In the genomic region with DNA sequence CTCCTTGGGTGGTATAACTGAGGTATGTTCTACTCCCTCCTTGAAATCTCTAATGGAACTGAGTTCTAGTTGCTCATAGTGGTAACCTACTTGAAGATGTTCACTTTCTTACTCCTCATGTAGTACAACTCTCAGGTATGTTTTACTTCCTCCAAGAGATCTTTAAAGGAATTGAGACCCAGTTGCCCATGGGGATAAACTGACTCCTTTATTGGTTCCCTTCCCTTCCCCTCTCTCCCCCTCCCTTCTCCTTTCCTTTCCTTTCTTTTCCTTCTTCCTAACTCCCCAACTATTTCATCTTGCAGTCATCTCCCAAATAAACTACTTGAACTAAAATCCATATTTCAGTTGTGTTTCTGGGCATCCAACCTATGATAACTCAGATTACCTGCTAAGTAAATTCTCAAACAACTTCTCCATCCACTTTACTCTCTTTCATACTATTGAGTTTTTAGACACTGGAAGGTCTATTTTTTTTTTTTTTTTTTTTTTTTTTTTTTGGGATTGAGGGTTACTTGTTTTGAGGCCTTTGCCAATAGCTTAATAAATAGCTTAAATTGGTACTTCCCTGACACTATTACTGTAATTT, we compare ENCODE assay signal across 1 cellular context.
TF ChIP-seq lines count a peak whose summit lies in the region.

No MANE protein-coding gene starts in this region.

TF ChIP-seq in K562, 482 proteins besides CTCF, POLR2A, EP300 and RAD21:
- TF ChIP-seq PCBP1 (IDR thresholded peaks at IDR 0.05; ENCODE audit: low read depth, low read length, poor library complexity, severe bottlenecking) (peak; percentile 98), HNRNPK (IDR thresholded peaks at IDR 0.05; ENCODE audit: low read depth, low read length, poor library complexity, severe bottlenecking) (peak; percentile 96), PCBP2 (IDR thresholded peaks at IDR 0.05; ENCODE audit: low read depth, low read length, poor library complexity, severe bottlenecking) (peak; percentile 77)
- TF ChIP-seq, protein P1, sequence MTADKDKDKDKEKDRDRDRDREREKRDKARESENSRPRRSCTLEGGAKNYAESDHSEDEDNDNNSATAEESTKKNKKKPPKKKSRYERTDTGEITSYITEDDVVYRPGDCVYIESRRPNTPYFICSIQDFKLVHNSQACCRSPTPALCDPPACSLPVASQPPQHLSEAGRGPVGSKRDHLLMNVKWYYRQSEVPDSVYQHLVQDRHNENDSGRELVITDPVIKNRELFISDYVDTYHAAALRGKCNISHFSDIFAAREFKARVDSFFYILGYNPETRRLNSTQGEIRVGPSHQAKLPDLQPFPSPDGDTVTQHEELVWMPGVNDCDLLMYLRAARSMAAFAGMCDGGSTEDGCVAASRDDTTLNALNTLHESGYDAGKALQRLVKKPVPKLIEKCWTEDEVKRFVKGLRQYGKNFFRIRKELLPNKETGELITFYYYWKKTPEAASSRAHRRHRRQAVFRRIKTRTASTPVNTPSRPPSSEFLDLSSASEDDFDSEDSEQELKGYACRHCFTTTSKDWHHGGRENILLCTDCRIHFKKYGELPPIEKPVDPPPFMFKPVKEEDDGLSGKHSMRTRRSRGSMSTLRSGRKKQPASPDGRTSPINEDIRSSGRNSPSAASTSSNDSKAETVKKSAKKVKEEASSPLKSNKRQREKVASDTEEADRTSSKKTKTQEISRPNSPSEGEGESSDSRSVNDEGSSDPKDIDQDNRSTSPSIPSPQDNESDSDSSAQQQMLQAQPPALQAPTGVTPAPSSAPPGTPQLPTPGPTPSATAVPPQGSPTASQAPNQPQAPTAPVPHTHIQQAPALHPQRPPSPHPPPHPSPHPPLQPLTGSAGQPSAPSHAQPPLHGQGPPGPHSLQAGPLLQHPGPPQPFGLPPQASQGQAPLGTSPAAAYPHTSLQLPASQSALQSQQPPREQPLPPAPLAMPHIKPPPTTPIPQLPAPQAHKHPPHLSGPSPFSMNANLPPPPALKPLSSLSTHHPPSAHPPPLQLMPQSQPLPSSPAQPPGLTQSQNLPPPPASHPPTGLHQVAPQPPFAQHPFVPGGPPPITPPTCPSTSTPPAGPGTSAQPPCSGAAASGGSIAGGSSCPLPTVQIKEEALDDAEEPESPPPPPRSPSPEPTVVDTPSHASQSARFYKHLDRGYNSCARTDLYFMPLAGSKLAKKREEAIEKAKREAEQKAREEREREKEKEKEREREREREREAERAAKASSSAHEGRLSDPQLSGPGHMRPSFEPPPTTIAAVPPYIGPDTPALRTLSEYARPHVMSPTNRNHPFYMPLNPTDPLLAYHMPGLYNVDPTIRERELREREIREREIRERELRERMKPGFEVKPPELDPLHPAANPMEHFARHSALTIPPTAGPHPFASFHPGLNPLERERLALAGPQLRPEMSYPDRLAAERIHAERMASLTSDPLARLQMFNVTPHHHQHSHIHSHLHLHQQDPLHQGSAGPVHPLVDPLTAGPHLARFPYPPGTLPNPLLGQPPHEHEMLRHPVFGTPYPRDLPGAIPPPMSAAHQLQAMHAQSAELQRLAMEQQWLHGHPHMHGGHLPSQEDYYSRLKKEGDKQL (CRISPR knock-in tag; IDR thresholded peaks at IDR 0.05; ENCODE audit: borderline replicate concordance): no peak
